Comparison of ENCODE assay signal across 9 cellular contexts in genomic region chr1:202283991-202284390, GRCh38. TPM values are rescaled to one million over a fixed set of nuclear protein-coding genes. Genes with fewer than 3 reads are reported as not detected.
A peak's percentile ranks its signal among the peaks of the same experiment; 100 is the strongest.
DNase-seq lines count a peak whose midpoint lies in the region; ATAC-seq and TF ChIP-seq lines count a peak whose summit lies in the region.
"Had no signal": no experiment of that assay in that cellular context is flagged by ENCODE, and none has a peak within 500 bp of the region (broad histone marks: within the 10 kb centered on the region; RNA-seq: fewer than 3 reads in every experiment).

No MANE protein-coding gene starts in this region.

- H3K27me3 ChIP-seq in SK-N-SH (ENCODE audit: insufficient read depth) = no peaks in the 10 kb centered on the region
- H3K27me3 ChIP-seq in spleen (replicated peaks in 1 of 7) = peaks cover 0 to 11% (median 0%) of the 10 kb centered on the region in 7 donors

- no peaks in the 10 kb centered on the region for H3K9me2 ChIP-seq in SK-N-SH

- no peak overlapping the region for H3K4me3 ChIP-seq in SK-N-SH (ENCODE audit: low read depth in 2 of 2, low read length in 1 of 2)
- H3K4me3 ChIP-seq in spleen = no peak overlapping the region
- H3K4me3 ChIP-seq: skin epidermis had no signal

- intact Hi-C loops in spleen (cut with DNase I; ENCODE audit: low total_unique reads) = no loop called here

- TF ChIP-seq RAD21 in SK-N-SH (IDR thresholded peaks at IDR 0.05; ENCODE audit: low read length) = no peak

- H4K20me1 ChIP-seq in SK-N-SH (ENCODE audit: insufficient read depth) = no peaks in the 10 kb centered on the region

- H3K4me2 ChIP-seq in SK-N-SH = peak overlapping the region; percentile 53

- TF ChIP-seq POLR2A in spleen (IDR thresholded peaks at IDR 0.05) = no peak

- H3K79me2 ChIP-seq in SK-N-SH (ENCODE audit: insufficient read depth) = no peaks in the 10 kb centered on the region

- no peak overlapping the region for H2AFZ ChIP-seq in SK-N-SH (ENCODE audit: low read depth)

- H3K9me3 ChIP-seq in SK-N-SH (no peaks in the 10 kb centered on the region), spleen (no peaks in the 10 kb centered on the region)

- TF ChIP-seq CTCF in SK-N-SH (IDR thresholded peaks at IDR 0.05) (no peak), spleen (IDR thresholded peaks at IDR 0.05 in 8 of 11, conservative IDR thresholded peaks at IDR 0.05 in 3 of 11) (no peak)

- CTCF ChIA-PET in SK-N-SH (lab: Yijun Ruan, JAX) = interaction anchor here (1.1 to 4.2 kb wide), 7 partner anchors 10 to 436 kb away, joined by 3 to 20 read pairs (median 4); no protein-coding TSS in a partner anchor

- 26% methylated on average over 3 of the region's 4 CpGs for WGBS in SK-N-SH (ENCODE audit: low lambda C conversion rate)
- 41 to 73% (median 63%) methylated on average over 4 of the region's 4 CpGs for WGBS in spleen, 5 donors

- H3K4me1 ChIP-seq in SK-N-SH (ENCODE audit: control insufficient read depth in 1 of 2, insufficient read depth in 2 of 2, low read depth in 1 of 2, low read length in 1 of 2) (peaks cover 36 to 44% of the 10 kb centered on the region in 2 experiments), spleen (peaks cover 25 to 76% (median 36%) of the 10 kb centered on the region in 6 donors)

- no peaks in the 10 kb centered on the region for H3K36me3 ChIP-seq in SK-N-SH (replicated peaks in 1 of 2; ENCODE audit: control insufficient read depth in 1 of 2, insufficient read depth in 2 of 2, low read length in 1 of 2)
- H3K36me3 ChIP-seq in spleen = no peaks in the 10 kb centered on the region

- no peak overlapping the region; the same call in 1 of the 2 replicates for H3K9ac ChIP-seq in SK-N-SH

- H3F3A ChIP-seq in SK-N-SH (replicated peaks; ENCODE audit: insufficient read depth) = peaks cover 15% of the 10 kb centered on the region

- H3K27ac ChIP-seq in SK-N-SH (ENCODE audit: low read depth in 2 of 2, low read length in 1 of 2) (peak overlapping the region in 1 of 2 experiments; percentile 36; a peak in 2 of 4 replicates), spleen (peak overlapping the region in 3 of 8 donors; percentile 18 to 66 (median 45))
- H3K27ac ChIP-seq: HL-60 had no signal

- POLR2A ChIA-PET in SK-N-SH (lab: Yijun Ruan, JAX) = no interaction called here

- ATAC-seq in HG02588 (IDR thresholded peaks at IDR 0.05; ENCODE audit: unreplicated experiment) = no peak

- DNase-seq in GOT3 (lab: John Stamatoyannopoulos, UW) = peak; percentile 38
- no peak for DNase-seq in SK-N-SH
- DNase-seq in fibroblast of peridontal ligament (ENCODE audit: extremely low read depth) = peak; percentile 41
- peak; percentile 46 for DNase-seq in spleen
- DNase-seq in DMS 273 (lab: John Stamatoyannopoulos, UW; ENCODE audit: unreplicated experiment) = no peak
- no peak for DNase-seq in globus pallidus (ENCODE audit: low spot score)

- peak in 1 of 2 experiments; percentile 61; a peak in 1 of 4 replicates for TF ChIP-seq EP300 in SK-N-SH (IDR thresholded peaks at IDR 0.05; ENCODE audit: borderline replicate concordance in 1 of 2, low read depth in 1 of 2, low read length in 1 of 2)

TF ChIP-seq in SK-N-SH, 30 proteins besides CTCF, POLR2A, EP300 and RAD21 (continues in another document):
- peak; percentile 69 for TF ChIP-seq TCF12 (IDR thresholded peaks at IDR 0.05)
- TF ChIP-seq USF2 (IDR thresholded peaks at IDR 0.05; ENCODE audit: borderline replicate concordance, low read depth, low read length) = no peak
- TF ChIP-seq RFX5 (IDR thresholded peaks at IDR 0.05; ENCODE audit: low read length) = no peak
- TF ChIP-seq RXRA (IDR thresholded peaks at IDR 0.05; ENCODE audit: borderline replicate concordance, low read depth) = peak; percentile 88
- TF ChIP-seq EZH2phosphoT487 (IDR thresholded peaks at IDR 0.05; ENCODE audit: borderline replicate concordance, low read depth) = no peak
- no peak for TF ChIP-seq TAF1 (IDR thresholded peaks at IDR 0.05; ENCODE audit: borderline replicate concordance, low read depth, low read length)
- peak; percentile 78 for TF ChIP-seq JUND (IDR thresholded peaks at IDR 0.05)
- TF ChIP-seq SIN3A (IDR thresholded peaks at IDR 0.05; ENCODE audit: borderline replicate concordance, low read depth, low read length) = no peak
- no peak for TF ChIP-seq ELF1 (IDR thresholded peaks at IDR 0.05)
- TF ChIP-seq MXI1 (IDR thresholded peaks at IDR 0.05; ENCODE audit: low read depth, low read length) = no peak
- TF ChIP-seq, protein P1, sequence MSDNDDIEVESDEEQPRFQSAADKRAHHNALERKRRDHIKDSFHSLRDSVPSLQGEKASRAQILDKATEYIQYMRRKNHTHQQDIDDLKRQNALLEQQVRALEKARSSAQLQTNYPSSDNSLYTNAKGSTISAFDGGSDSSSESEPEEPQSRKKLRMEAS (IDR thresholded peaks at IDR 0.05; ENCODE audit: low read depth) = peak; percentile 61; the same call in 1 of the 2 replicates
- no peak for TF ChIP-seq GATA2 (CRISPR knock-in tag; IDR thresholded peaks at IDR 0.05)
- TF ChIP-seq TEAD4 (IDR thresholded peaks at IDR 0.05; ENCODE audit: borderline replicate concordance, insufficient read depth) = 0 out of 2 replicates have a peak, but pooled peaks have one; percentile 58
- peak; percentile 91 for TF ChIP-seq NFIC (IDR thresholded peaks at IDR 0.05; ENCODE audit: borderline replicate concordance)
- TF ChIP-seq ZBTB33 (IDR thresholded peaks at IDR 0.05; ENCODE audit: borderline replicate concordance, low read depth) = no peak
- no peak for TF ChIP-seq CHD2 (IDR thresholded peaks at IDR 0.05; ENCODE audit: low read length, partially characterized antibody)
- no peak for TF ChIP-seq MEF2A (IDR thresholded peaks at IDR 0.05; ENCODE audit: borderline replicate concordance, low read depth)
- TF ChIP-seq, protein P2, sequence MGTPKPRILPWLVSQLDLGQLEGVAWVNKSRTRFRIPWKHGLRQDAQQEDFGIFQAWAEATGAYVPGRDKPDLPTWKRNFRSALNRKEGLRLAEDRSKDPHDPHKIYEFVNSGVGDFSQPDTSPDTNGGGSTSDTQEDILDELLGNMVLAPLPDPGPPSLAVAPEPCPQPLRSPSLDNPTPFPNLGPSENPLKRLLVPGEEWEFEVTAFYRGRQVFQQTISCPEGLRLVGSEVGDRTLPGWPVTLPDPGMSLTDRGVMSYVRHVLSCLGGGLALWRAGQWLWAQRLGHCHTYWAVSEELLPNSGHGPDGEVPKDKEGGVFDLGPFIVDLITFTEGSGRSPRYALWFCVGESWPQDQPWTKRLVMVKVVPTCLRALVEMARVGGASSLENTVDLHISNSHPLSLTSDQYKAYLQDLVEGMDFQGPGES (IDR thresholded peaks at IDR 0.05; ENCODE audit: low read depth, low read length) = no peak
- TF ChIP-seq, protein P3, sequence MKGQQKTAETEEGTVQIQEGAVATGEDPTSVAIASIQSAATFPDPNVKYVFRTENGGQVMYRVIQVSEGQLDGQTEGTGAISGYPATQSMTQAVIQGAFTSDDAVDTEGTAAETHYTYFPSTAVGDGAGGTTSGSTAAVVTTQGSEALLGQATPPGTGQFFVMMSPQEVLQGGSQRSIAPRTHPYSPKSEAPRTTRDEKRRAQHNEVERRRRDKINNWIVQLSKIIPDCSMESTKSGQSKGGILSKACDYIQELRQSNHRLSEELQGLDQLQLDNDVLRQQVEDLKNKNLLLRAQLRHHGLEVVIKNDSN (IDR thresholded peaks at IDR 0.05; ENCODE audit: borderline replicate concordance, low read depth) = no peak
- TF ChIP-seq GABPA (IDR thresholded peaks at IDR 0.05; ENCODE audit: low read depth) = no peak
- no peak for TF ChIP-seq FOXM1 (IDR thresholded peaks at IDR 0.05; ENCODE audit: low read depth)
- TF ChIP-seq FOSL2 (IDR thresholded peaks at IDR 0.05; ENCODE audit: borderline replicate concordance, low read depth) = peak; percentile 68; the same call in 1 of the 2 replicates
- no peak for TF ChIP-seq RCOR1 (IDR thresholded peaks at IDR 0.05; ENCODE audit: low read length)
- no peak for TF ChIP-seq SMC3 (IDR thresholded peaks at IDR 0.05; ENCODE audit: low read depth, low read length)
- no peak for TF ChIP-seq FOXJ3 (CRISPR knock-in tag; IDR thresholded peaks at IDR 0.05)
- TF ChIP-seq YY1 (IDR thresholded peaks at IDR 0.05; ENCODE audit: low read depth) = no peak

RNA-seq across cellular contexts. Expression of gene UBE2T, which starts 57.7 kb away (rescaled TPM):
- polyA plus RNA-seq in SK-N-SH (2012; rRNA removed) (72.2 and 88.7 TPM in 2 replicates), spleen (10 to 100 TPM in 1 of 3 donors, 1 to 10 TPM in 2; 5.0 to 16.2 (median 9.8) TPM)
- polyA plus RNA-seq in SK-N-SH (2012; cell fraction: cytosol; rRNA removed) = 80.7 and 86.7 TPM in 2 replicates
- polyA plus RNA-seq in SK-N-SH (2012; cell fraction: nucleus; rRNA removed) = 23.7 and 35.6 TPM in 2 replicates
- 10 to 100 TPM in 1 of 7 donors, 1 to 10 TPM in 6; 1.2 to 15.3 (median 5.2) TPM for total RNA-seq in spleen

Comparison
In these comparisons a context has a peak if more than half of its experiments do, and no peak if none do; other contexts are left out.
1. DNase-seq: peak in GOT3 (single experiment), fibroblast of peridontal ligament (single experiment) and spleen (single experiment); none in SK-N-SH (single experiment), DMS 273 (single experiment) and globus pallidus (single experiment).